In genomic region chr15:36313021-36313420, GRCh38 we compare ENCODE assay signal across 1 cellular context.
TF ChIP-seq lines count a peak whose summit lies in the region.

No MANE protein-coding gene starts in this region.

TF ChIP-seq in HepG2, 621 proteins besides CTCF, POLR2A, EP300 and RAD21 (continued from another document):
- TF ChIP-seq ADNP (CRISPR knock-in tag; IDR thresholded peaks at IDR 0.05) (no peak), TSC22D2 (CRISPR knock-in tag; IDR thresholded peaks at IDR 0.05; ENCODE audit: borderline replicate concordance) (no peak), KDM6A (CRISPR knock-in tag; IDR thresholded peaks at IDR 0.05; ENCODE audit: low read depth) (no peak), ATRX (CRISPR knock-in tag; IDR thresholded peaks at IDR 0.05; ENCODE audit: borderline replicate concordance) (no peak), ZBTB2 (CRISPR knock-in tag; IDR thresholded peaks at IDR 0.05; ENCODE audit: low read depth) (no peak), CEBPB (IDR thresholded peaks at IDR 0.05; ENCODE audit: borderline replicate concordance, low read depth, low read length) (no peak), GPBP1L1 (CRISPR knock-in tag; IDR thresholded peaks at IDR 0.05) (no peak), CREBL2 (CRISPR knock-in tag; IDR thresholded peaks at IDR 0.05; ENCODE audit: borderline replicate concordance) (no peak), ZBTB7A (CRISPR knock-in tag; IDR thresholded peaks at IDR 0.05) (no peak)
